In the genomic region with DNA sequence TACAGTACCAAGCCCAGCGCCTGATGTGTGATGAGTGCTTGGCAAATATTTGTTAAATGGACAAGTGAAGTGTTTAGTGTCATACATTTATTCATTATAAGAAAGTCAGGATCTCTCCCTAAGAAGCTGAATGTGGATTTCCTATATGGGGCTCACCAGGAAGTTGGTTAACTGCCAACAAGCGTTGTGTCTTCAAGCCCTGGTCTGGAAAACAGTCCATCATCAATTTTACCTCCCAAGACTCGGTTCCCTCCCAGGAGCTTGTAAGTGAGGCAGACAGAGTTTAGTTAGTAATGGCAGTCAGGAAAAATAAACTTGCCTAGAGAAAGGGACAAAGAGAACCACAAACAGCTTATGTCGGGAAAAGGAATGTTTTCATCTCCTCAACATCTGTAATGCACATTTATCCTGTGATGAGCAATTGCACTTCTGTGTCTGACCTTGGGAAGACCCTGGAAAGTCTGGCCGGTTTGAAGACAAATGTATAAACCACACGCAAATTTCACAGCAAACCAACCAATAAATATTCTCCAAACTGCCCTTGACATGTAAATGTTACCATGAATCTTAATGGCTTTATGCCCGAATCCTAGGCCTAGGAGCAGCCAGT, we compare ENCODE assay signal across 23 cellular contexts. TPM values are rescaled to one million over a fixed set of nuclear protein-coding genes. Genes with fewer than 3 reads are reported as not detected.
DNase-seq lines count a peak whose midpoint lies in the region; ATAC-seq and TF ChIP-seq lines count a peak whose summit lies in the region.
"Had no signal": no experiment of that assay in that cellular context is flagged by ENCODE, and none has a peak within 500 bp of the region (broad histone marks: within the 10 kb centered on the region; RNA-seq: fewer than 3 reads in every experiment).

No MANE protein-coding gene starts in this region.

- H3K79me1 ChIP-seq in IMR-90 (ENCODE audit: low read depth in 1 of 2, low read length in 2 of 2) = no peaks in the 10 kb centered on the region

- no peak overlapping the region for H4K5ac ChIP-seq in IMR-90 (ENCODE audit: low read depth, low read length)

- no peak overlapping the region; the same call in 1 of the 2 replicates for H3K4me2 ChIP-seq in IMR-90 (ENCODE audit: low read depth, low read length)
- H3K4me2 ChIP-seq in fibroblast of lung (ENCODE audit: extremely low read depth, insufficient read depth, low read length) = no peak overlapping the region
- H3K4me2 ChIP-seq: hepatocyte had no signal

- TF ChIP-seq CTCF in IMR-90 (conservative IDR thresholded peaks at IDR 0.05; ENCODE audit: low read depth, low read length) (no peak), fibroblast of lung (conservative IDR thresholded peaks at IDR 0.05 in 1 of 2, IDR thresholded peaks at IDR 0.05 in 1 of 2; ENCODE audit: low read depth in 1 of 2, low read length in 2 of 2) (no peak), lower leg skin (IDR thresholded peaks at IDR 0.05) (no peak)

- no peak for TF ChIP-seq POLR2A in IMR-90 (IDR thresholded peaks at IDR 0.05; ENCODE audit: low read depth, low read length)
- no peak for TF ChIP-seq POLR2A in lower leg skin (IDR thresholded peaks at IDR 0.05)

- H3K56ac ChIP-seq in IMR-90 (ENCODE audit: extremely low read depth, insufficient read depth, low read length) = no peak overlapping the region

- no peak overlapping the region for H4K91ac ChIP-seq in IMR-90 (ENCODE audit: insufficient read depth, low read depth, low read length)

- dilution Hi-C loops in IMR-90 (cut with HindIII; ENCODE audit: low sequenced_read_pairs, unreplicated experiment) = no loop called here

- CTCF ChIA-PET in IMR-90 (lab: Yijun Ruan, JAX) = no interaction called here

- DNase-seq in NCI-H2029 (lab: John Stamatoyannopoulos, UW) (peak; percentile 5), NCI-H2029 treated with DMSO at 0.1 percent for 48 hours (lab: John Stamatoyannopoulos, UW) (no peak), IMR-90 (peak; percentile 92), fibroblast of lung (ENCODE audit: low read depth in 2 of 2) (peak; percentile 79 to 91), lower leg skin (ENCODE audit: low spot score in 2 of 2) (no peak), NCI-H2171 treated with DMSO at 0.1 percent for 48 hours (lab: John Stamatoyannopoulos, UW) (no peak)
- DNase-seq: activated CD4-positive, alpha-beta memory T cell treated with anti-CD3 and anti-CD28 coated beads for 36 hours; activated naive CD8-positive, alpha-beta T cell treated with anti-CD3 and anti-CD28 coated beads for 36 hours; C1 segment of cervical spinal cord; gastrocnemius medialis; left lung; naive thymus-derived CD4-positive, alpha-beta T cell; NCI-H1105 treated with DMSO at 0.1 percent for 48 hours; NCI-H524 treated with DMSO at 0.1 percent for 48 hours; Peyer's patch; stimulated activated CD4-positive, alpha-beta T cell treated with anti-CD3 and anti-CD28 coated beads, Interleukin-1b, Interleukin-23, amount 100 ng/mL, for 48 hours; T-cell; trophoblast cell had no signal

- H3K14ac ChIP-seq in IMR-90 (replicated peaks; ENCODE audit: low read depth, low read length) = no peak overlapping the region

- POLR2A ChIA-PET in IMR-90 (lab: Charles Lee; ENCODE audit: unreplicated experiment) = interaction anchor here (0.5 kb wide), 1 partner anchor 719 kb away, joined by 3 read pairs; no protein-coding TSS in a partner anchor

- in situ Hi-C loops in IMR-90 (cut with MboI; ENCODE audit: low sequenced_read_pairs) = no loop called here

- intact Hi-C loops in IMR-90 (cut with micrococcal nuclease) (no loop called here), lower leg skin (cut with DNase I; ENCODE audit: low total_unique reads) (no loop called here)

- WGBS in IMR-90 (ENCODE audit: extremely low coverage in 2 of 2, insufficient read length in 1 of 2), 2 experiments = 0% methylated on average over 1 of the region's 7 CpGs; no CpG with 5 or more reads in 1 of the 2 experiments
- WGBS in lower leg skin, 2 donors = 72 to 74% methylated on average over 7 of the region's 7 CpGs

- peaks cover 2% of the 10 kb centered on the region; the same call in 1 of the 2 replicates for H3K4me1 ChIP-seq in IMR-90 (ENCODE audit: control insufficient read depth, insufficient read depth, low read length)
- H3K4me1 ChIP-seq in fibroblast of lung (ENCODE audit: control insufficient read depth, extremely low read depth, insufficient read depth, low read length) = no peaks in the 10 kb centered on the region
- H3K4me1 ChIP-seq: gastrocnemius medialis, left lung, Peyer's patch had no signal

- H3K23ac ChIP-seq in IMR-90 (ENCODE audit: low read depth, low read length) = no peak overlapping the region

- no peak for TF ChIP-seq RAD21 in IMR-90 (IDR thresholded peaks at IDR 0.05; ENCODE audit: low read length)

- H3K9me1 ChIP-seq in IMR-90 (ENCODE audit: insufficient read depth, low read length) = peaks cover 3% of the 10 kb centered on the region

- ATAC-seq in IMR-90 (ENCODE audit: low read depth) (peak; percentile 77), GM19395 (IDR thresholded peaks at IDR 0.05; ENCODE audit: unreplicated experiment) (no peak), HG02588 (IDR thresholded peaks at IDR 0.05; ENCODE audit: unreplicated experiment) (no peak)
- ATAC-seq: gastrocnemius medialis; left lung; naive thymus-derived CD4-positive, alpha-beta T cell; T-cell had no signal

- H3K4me3 ChIP-seq in IMR-90 (ENCODE audit: insufficient read depth, low read depth, low read length) (no peak overlapping the region), fibroblast of lung (replicated peaks in 1 of 4; ENCODE audit: control extremely low read depth in 1 of 4, insufficient read depth in 1 of 4, low read depth in 3 of 4, low read length in 4 of 4) (no peak overlapping the region), lower leg skin (ENCODE audit: low read depth, poor library complexity, severe bottlenecking) (no peak overlapping the region)
- H3K4me3 ChIP-seq: gastrocnemius medialis, hepatocyte, left lung, Peyer's patch, skin epidermis had no signal

- H3K27me3 ChIP-seq in IMR-90 (ENCODE audit: control insufficient read depth, insufficient read depth, low read length) (peaks cover 9% of the 10 kb centered on the region), fibroblast of lung (ENCODE audit: control insufficient read depth, insufficient read depth, low read length) (no peaks in the 10 kb centered on the region)
- H3K27me3 ChIP-seq: gastrocnemius medialis, hepatocyte, left lung, Peyer's patch had no signal

- no peak overlapping the region for H2AK9ac ChIP-seq in IMR-90 (replicated peaks; ENCODE audit: low read depth, low read length, poor library complexity)

- H4K20me1 ChIP-seq in IMR-90 (ENCODE audit: insufficient read depth, low read length) = peaks cover 9% of the 10 kb centered on the region
- no peaks in the 10 kb centered on the region for H4K20me1 ChIP-seq in fibroblast of lung (ENCODE audit: control insufficient read depth, extremely low read depth, insufficient read depth, low read length)

- H4K8ac ChIP-seq in IMR-90 (ENCODE audit: low read depth in 2 of 2, low read length in 2 of 2) = no peak overlapping the region

- no peak overlapping the region for H3K4ac ChIP-seq in IMR-90 (ENCODE audit: low read depth, low read length)

- H3K27ac ChIP-seq in IMR-90 (ENCODE audit: insufficient read depth, low read length) (no peak overlapping the region; the same call in 1 of the 2 replicates), fibroblast of lung (ENCODE audit: insufficient read depth, low read length) (no peak overlapping the region)
- H3K27ac ChIP-seq: epithelial cell of prostate, gastrocnemius medialis, hepatocyte, left lung, Peyer's patch had no signal

- H3K9me3 ChIP-seq in IMR-90 (ENCODE audit: control insufficient read depth, insufficient read depth, low read length) (peaks cover 8% of the 10 kb centered on the region), fibroblast of lung (ENCODE audit: control insufficient read depth, insufficient read depth, low read depth, low read length) (no peaks in the 10 kb centered on the region)
- H3K9me3 ChIP-seq: gastrocnemius medialis, Peyer's patch had no signal

- H2BK15ac ChIP-seq in IMR-90 (ENCODE audit: low read depth, low read length) = no peak overlapping the region

- no TSS peak for BruUV-seq in IMR-90 (replicated peaks; lab: Mats Ljungman, UMichigan)

- no peaks in the 10 kb centered on the region for H3K79me2 ChIP-seq in fibroblast of lung (ENCODE audit: control insufficient read depth, insufficient read depth, low read length)
- H3K79me2 ChIP-seq: hepatocyte had no signal

- H2BK5ac ChIP-seq in IMR-90 (ENCODE audit: low read depth, low read length, poor library complexity, severe bottlenecking) = no peak overlapping the region

- no peak overlapping the region for H3K9ac ChIP-seq in IMR-90 (ENCODE audit: low read depth, low read length)
- H3K9ac ChIP-seq in fibroblast of lung (ENCODE audit: insufficient read depth, low read length) = no peak overlapping the region

- no peak overlapping the region for H2BK20ac ChIP-seq in IMR-90 (ENCODE audit: low read depth, low read length)

- H2BK120ac ChIP-seq in IMR-90 (ENCODE audit: low read depth, low read length) = no peak overlapping the region

- no peaks in the 10 kb centered on the region for H3K36me3 ChIP-seq in IMR-90 (ENCODE audit: control insufficient read depth, insufficient read depth, low read length)
- H3K36me3 ChIP-seq in fibroblast of lung (ENCODE audit: control insufficient read depth, insufficient read depth, low read length) = no peaks in the 10 kb centered on the region
- H3K36me3 ChIP-seq: left lung, Peyer's patch had no signal

- H2AFZ ChIP-seq in IMR-90 (replicated peaks; ENCODE audit: low read length, poor library complexity) (no peak overlapping the region), fibroblast of lung (ENCODE audit: low read length) (no peak overlapping the region)
- H2AFZ ChIP-seq: hepatocyte had no signal

- H2AK5ac ChIP-seq in IMR-90 (ENCODE audit: low read depth, low read length) = no peak overlapping the region

- no peak overlapping the region for H3K18ac ChIP-seq in IMR-90 (ENCODE audit: low read depth, low read length)

TF ChIP-seq in IMR-90, 13 proteins besides CTCF, POLR2A, EP300 and RAD21 (continues in another document):
- TF ChIP-seq BHLHE40 (IDR thresholded peaks at IDR 0.05; ENCODE audit: low read depth, low read length) = no peak
- TF ChIP-seq CEBPB (IDR thresholded peaks at IDR 0.05; ENCODE audit: low read depth, low read length) = no peak
- no peak for TF ChIP-seq RCOR1 (IDR thresholded peaks at IDR 0.05; ENCODE audit: insufficient replicate concordance, low read length)
- TF ChIP-seq SMC3 (IDR thresholded peaks at IDR 0.05; ENCODE audit: low read depth, low read length) = no peak
- TF ChIP-seq MAFK (IDR thresholded peaks at IDR 0.05; ENCODE audit: low read depth, low read length) = no peak
- no peak for TF ChIP-seq MAZ (IDR thresholded peaks at IDR 0.05; ENCODE audit: borderline replicate concordance, low read depth, low read length)

RNA-seq across cellular contexts. Expression of a gene that starts 28.3 kb away (rescaled TPM):
- total RNA-seq in IMR-90 (2012; rRNA removed) (1.9 and 2.0 TPM in 2 replicates), fibroblast of lung (3.1 and 5.4 TPM in 2 replicates), lower leg skin (1 to 10 TPM; 1.4 to 2.5 (median 1.9) TPM)
- polyA plus RNA-seq in IMR-90 (2012; rRNA removed) (3.8 and 4.7 TPM in 2 replicates), fibroblast of lung (1.3 and 2.4 TPM in 2 replicates)
- 3.7 and 6.4 TPM in 2 replicates for polyA plus RNA-seq in IMR-90 (2012; cell fraction: cytosol; rRNA removed)
- 4.1 and 7.4 TPM in 2 replicates for polyA plus RNA-seq in IMR-90 (2012; cell fraction: nucleus; rRNA removed; ENCODE audit: low replicate concordance)
- polyA plus RNA-seq in fibroblast of lung (2012) = 5.4 and 8.8 TPM in 2 replicates
- 0.82 and 4.6 TPM in 2 replicates for polyA minus RNA-seq in fibroblast of lung (ENCODE audit: low replicate concordance)

Comparison
In these comparisons a context has a peak if more than half of its experiments do, and no peak if none do; other contexts are left out.
1. DNase-seq: peak in NCI-H2029 (single experiment), IMR-90 (single experiment) and fibroblast of lung (2 of 2); none in NCI-H2029 treated with DMSO at 0.1 percent for 48 hours (single experiment), lower leg skin (0 of 2) and NCI-H2171 treated with DMSO at 0.1 percent for 48 hours (single experiment).